In genomic region chr1:13699936-13700520, GRCh38 we compare ENCODE assay signal across 8 cellular contexts. TPM values are rescaled to one million over a fixed set of nuclear protein-coding genes. Genes with fewer than 3 reads are reported as not detected.
A peak's percentile ranks its signal among the peaks of the same experiment; 100 is the strongest.
DNase-seq lines count a peak whose midpoint lies in the region; ATAC-seq, FAIRE-seq and TF ChIP-seq lines count a peak whose summit lies in the region.

PRDM2 (plus strand) TSS chr1:13700188; CDS start chr1:13715606, 15,418 bp downstream.

- no peak for ATAC-seq in HepG2
- ATAC-seq in HG03135 (IDR thresholded peaks at IDR 0.05; ENCODE audit: unreplicated experiment) = peak; percentile 34
- peak; percentile 55 for ATAC-seq in activated naive CD8-positive, alpha-beta T cell treated with anti-CD3 and anti-CD28 coated beads, Interleukin-2, amount 10 ng/mL, durations not matched to agents 7 days and 5 days (ENCODE audit: low read depth)
- peak; percentile 37 to 86 (median 76) for ATAC-seq in heart left ventricle

- no peak for TF ChIP-seq EP300 in HepG2 (IDR thresholded peaks at IDR 0.05; ENCODE audit: low read depth in 2 of 2, low read length in 2 of 2)
- no peak for TF ChIP-seq EP300 in HepG2 (CRISPR knock-in tag; IDR thresholded peaks at IDR 0.05; ENCODE audit: borderline replicate concordance)
- no peak for TF ChIP-seq EP300 in SK-N-SH (IDR thresholded peaks at IDR 0.05; ENCODE audit: borderline replicate concordance in 1 of 2, low read depth in 1 of 2, low read length in 1 of 2)

- CTCF ChIA-PET in HepG2 (lab: Yijun Ruan, JAX; ENCODE audit: low intra/inter-chr PET ratio, low total read pairs) = no interaction called here
- CTCF ChIA-PET in SK-N-SH (lab: Yijun Ruan, JAX) = no interaction called here

- no TSS peak for BruUV-seq in HepG2 (replicated peaks; lab: Mats Ljungman, UMichigan)

- H3K27ac ChIP-seq in liver (ENCODE audit: low read depth in 1 of 2, low read length in 2 of 2) = peak within 1 kb of the TSS; percentile 64 to 76
- no peak within 1 kb of the TSS for H3K27ac ChIP-seq in HepG2 (ENCODE audit: extremely low read length, insufficient read depth, low read length)
- H3K27ac ChIP-seq in SK-N-SH (ENCODE audit: low read depth in 2 of 2, low read length in 1 of 2) = peak within 1 kb of the TSS in 1 of 2 experiments; percentile 29; a peak in 1 of 4 replicates
- H3K27ac ChIP-seq in heart left ventricle = peak within 1 kb of the TSS; percentile 76 to 95 (median 90)
- peak within 1 kb of the TSS; percentile 94 to 96 for H3K27ac ChIP-seq in prostate gland

- H3K79me2 ChIP-seq in HepG2 (ENCODE audit: insufficient read depth, low read length) (no peaks in the 10 kb centered on the region), SK-N-SH (ENCODE audit: insufficient read depth) (peaks cover 4% of the 10 kb centered on the region; the same call in 1 of the 2 replicates)

- POLR2A ChIA-PET in HepG2 (lab: Yijun Ruan, JAX) = no interaction called here
- POLR2A ChIA-PET in SK-N-SH (lab: Yijun Ruan, JAX) = no interaction called here
- POLR2A ChIA-PET in activated naive CD8-positive, alpha-beta T cell treated with anti-CD3 and anti-CD28 coated beads, Interleukin-2, amount 10 ng/mL, durations not matched to agents 7 days and 5 days (lab: Charles Lee) = interaction anchor here (0.6 to 3.1 kb wide), 7 partner anchors 23 to 49 kb away, joined by 3 to 19 read pairs (median 6); no protein-coding TSS in a partner anchor

- H3K9me2 ChIP-seq in SK-N-SH = no peaks in the 10 kb centered on the region

- peaks cover 29% of the 10 kb centered on the region for H3K4me1 Mint-ChIP-seq in activated naive CD8-positive, alpha-beta T cell treated with anti-CD3 and anti-CD28 coated beads, Interleukin-2, amount 10 ng/mL, durations not matched to agents 7 days and 5 days

- H3K4me3 ChIP-seq in liver (ENCODE audit: low read depth in 1 of 3, low read length in 3 of 3) = peak within 1 kb of the TSS; percentile 23 to 79 (median 46)
- H3K4me3 ChIP-seq in HepG2 (replicated peaks in 1 of 3; ENCODE audit: insufficient read depth in 1 of 3, low read depth in 2 of 3, low read length in 3 of 3) = no peak within 1 kb of the TSS
- peak within 1 kb of the TSS; percentile 72 to 77 for H3K4me3 ChIP-seq in SK-N-SH (ENCODE audit: low read depth in 2 of 2, low read length in 1 of 2)
- H3K4me3 ChIP-seq in heart left ventricle = peak within 1 kb of the TSS; percentile 71 to 99 (median 84)
- peak within 1 kb of the TSS; percentile 72 to 90 for H3K4me3 ChIP-seq in prostate gland

- FAIRE-seq in HepG2 (lab: Jason Lieb, UNC) = no peak
- no peak for FAIRE-seq in urothelium cell line (lab: Jason Lieb, UNC)

- DNase-seq in HepG2 (ENCODE audit: low spot score) (no peak), SK-N-SH (peak; percentile 88), heart left ventricle (peak; percentile 40 to 84 (median 52)), prostate gland (ENCODE audit: low spot score) (peak; percentile 14), urothelium cell line (ENCODE audit: low spot score) (peak; percentile 65)
- DNase-seq in activated naive CD8-positive, alpha-beta T cell treated with anti-CD3 and anti-CD28 coated beads, Interleukin-2, amount 10 ng/mL, durations not matched to agents 7 days and 5 days = peak; percentile 83

- H3K9ac ChIP-seq in liver (ENCODE audit: low read depth in 1 of 2, low read length in 2 of 2) = peak within 1 kb of the TSS; percentile 37 to 50
- H3K9ac ChIP-seq in HepG2 (ENCODE audit: insufficient read depth, low read depth, low read length) = no peak within 1 kb of the TSS
- H3K9ac ChIP-seq in SK-N-SH = peak within 1 kb of the TSS; percentile 69

- TF ChIP-seq CTCF in liver (IDR thresholded peaks at IDR 0.05; ENCODE audit: low read depth, low read length, missing input control) (no peak), HepG2 (CRISPR knock-in tag; IDR thresholded peaks at IDR 0.05) (no peak), SK-N-SH (IDR thresholded peaks at IDR 0.05) (no peak), heart left ventricle (IDR thresholded peaks at IDR 0.05) (no peak), prostate gland (IDR thresholded peaks at IDR 0.05) (no peak)

- no peak for TF ChIP-seq POLR2A in HepG2 (IDR thresholded peaks at IDR 0.05; ENCODE audit: insufficient read depth in 1 of 2, low read depth in 2 of 2, low read length in 2 of 2)
- TF ChIP-seq POLR2A in heart left ventricle (IDR thresholded peaks at IDR 0.05) = no peak
- peak; percentile 16 for TF ChIP-seq POLR2A in prostate gland (IDR thresholded peaks at IDR 0.05)

- no peaks in the 10 kb centered on the region for H4K20me1 ChIP-seq in HepG2 (ENCODE audit: insufficient read depth, low read length)
- H4K20me1 ChIP-seq in SK-N-SH (ENCODE audit: insufficient read depth) = no peaks in the 10 kb centered on the region

- H3F3A ChIP-seq in SK-N-SH (replicated peaks; ENCODE audit: insufficient read depth) = peaks cover 13% of the 10 kb centered on the region

- 5% methylated on average over 87 of the region's 87 CpGs for WGBS in liver
- WGBS in HepG2 (ENCODE audit: low lambda C conversion rate) = 86% methylated on average over 61 of the region's 87 CpGs
- WGBS in SK-N-SH (ENCODE audit: low lambda C conversion rate) = 25% methylated on average over 4 of the region's 87 CpGs
- 0 to 3% (median 1%) methylated on average over 24 to 87 of the region's 87 CpGs for WGBS in heart left ventricle, 4 donors
- WGBS in prostate gland = 2% methylated on average over 38 of the region's 87 CpGs

- H3K27me3 Mint-ChIP-seq in activated naive CD8-positive, alpha-beta T cell treated with anti-CD3 and anti-CD28 coated beads, Interleukin-2, amount 10 ng/mL, durations not matched to agents 7 days and 5 days = no peaks in the 10 kb centered on the region

- no peak for TF ChIP-seq RAD21 in liver (IDR thresholded peaks at IDR 0.05)
- no peak for TF ChIP-seq RAD21 in HepG2 (CRISPR knock-in tag; IDR thresholded peaks at IDR 0.05)
- TF ChIP-seq RAD21 in SK-N-SH (IDR thresholded peaks at IDR 0.05; ENCODE audit: low read length) = no peak

- no peaks in the 10 kb centered on the region for H3K9me3 Mint-ChIP-seq in activated naive CD8-positive, alpha-beta T cell treated with anti-CD3 and anti-CD28 coated beads, Interleukin-2, amount 10 ng/mL, durations not matched to agents 7 days and 5 days

- H3K4me3 Mint-ChIP-seq in activated naive CD8-positive, alpha-beta T cell treated with anti-CD3 and anti-CD28 coated beads, Interleukin-2, amount 10 ng/mL, durations not matched to agents 7 days and 5 days = peak within 1 kb of the TSS; percentile 97

- H3K9me3 ChIP-seq in liver (ENCODE audit: control insufficient read depth in 4 of 4, low read length in 3 of 4) (peaks cover 0 to 6% (median 4%) of the 10 kb centered on the region in 4 donors), HepG2 (ENCODE audit: low read length) (peaks cover 4% of the 10 kb centered on the region; the same call in 1 of the 2 replicates), SK-N-SH (no peaks in the 10 kb centered on the region), heart left ventricle (peaks cover 0 to 11% (median 0%) of the 10 kb centered on the region in 12 donors), prostate gland (no peaks in the 10 kb centered on the region)

- intact Hi-C loops in HepG2 (cut with micrococcal nuclease; ENCODE audit: unreplicated experiment) = no loop called here
- intact Hi-C loops in heart left ventricle (cut with DNase I) = loop anchor here in 3 of 10 donors (5.0 to 10.0 kb wide), 2 partner anchors 47 to 55 kb away; no protein-coding TSS in a partner anchor
- intact Hi-C loops in prostate gland (cut with DNase I) = loop anchor here (1.0 kb wide), 1 partner anchor 49 kb away; no protein-coding TSS in a partner anchor

- H3K4me2 ChIP-seq in HepG2 (ENCODE audit: low read depth, low read length) (no peak within 1 kb of the TSS), SK-N-SH (peak within 1 kb of the TSS; percentile 87)

- H2AFZ ChIP-seq in HepG2 (ENCODE audit: low read length) = no peak within 1 kb of the TSS
- H2AFZ ChIP-seq in SK-N-SH (ENCODE audit: low read depth) = peak within 1 kb of the TSS; percentile 89

- H3K27me3 ChIP-seq in liver (ENCODE audit: control insufficient read depth in 4 of 4, insufficient read depth in 4 of 4, low read length in 3 of 4) = peaks cover 0 to 6% (median 2%) of the 10 kb centered on the region in 4 donors
- H3K27me3 ChIP-seq in HepG2 (ENCODE audit: control insufficient read depth in 1 of 2, insufficient read depth in 2 of 2, low read length in 2 of 2) = peaks cover 1 to 20% of the 10 kb centered on the region in 2 experiments; a peak in 3 of 5 replicates
- H3K27me3 ChIP-seq in SK-N-SH (ENCODE audit: insufficient read depth) = peaks cover 2% of the 10 kb centered on the region; the same call in 1 of the 2 replicates
- peaks cover 0 to 6% (median 0%) of the 10 kb centered on the region in 9 donors for H3K27me3 ChIP-seq in heart left ventricle
- no peaks in the 10 kb centered on the region for H3K27me3 ChIP-seq in prostate gland (replicated peaks; ENCODE audit: insufficient read depth)

- H3K36me3 ChIP-seq in liver (ENCODE audit: control insufficient read depth in 4 of 4, insufficient read depth in 3 of 4, low read depth in 1 of 4, low read length in 3 of 4) (no peaks in the 10 kb centered on the region), HepG2 (replicated peaks in 1 of 2; ENCODE audit: control insufficient read depth in 1 of 2, insufficient read depth in 2 of 2, low read length in 2 of 2) (no peaks in the 10 kb centered on the region), SK-N-SH (replicated peaks in 1 of 2; ENCODE audit: control insufficient read depth in 1 of 2, insufficient read depth in 2 of 2, low read length in 1 of 2) (no peaks in the 10 kb centered on the region), heart left ventricle (no peaks in the 10 kb centered on the region), prostate gland (no peaks in the 10 kb centered on the region)

- H3K4me1 ChIP-seq in liver (ENCODE audit: control insufficient read depth in 4 of 4, insufficient read depth in 4 of 4, low read length in 3 of 4) (no peaks in the 10 kb centered on the region), HepG2 (ENCODE audit: insufficient read depth, low read length) (no peaks in the 10 kb centered on the region), SK-N-SH (ENCODE audit: control insufficient read depth in 1 of 2, insufficient read depth in 2 of 2, low read depth in 1 of 2, low read length in 1 of 2) (peaks cover 0 to 8% of the 10 kb centered on the region in 2 experiments; a peak in 1 of 4 replicates), heart left ventricle (peaks cover 0 to 25% (median 7%) of the 10 kb centered on the region in 12 donors), prostate gland (replicated peaks) (peaks cover 2% of the 10 kb centered on the region)

- in situ Hi-C loops in HepG2 (cut with HindIII; ENCODE audit: extremely low pct_ligation_motif_present, low pct_unique_long_range_greater_than_20kb) = no loop called here

- peak within 1 kb of the TSS; percentile 98 for H3K27ac Mint-ChIP-seq in activated naive CD8-positive, alpha-beta T cell treated with anti-CD3 and anti-CD28 coated beads, Interleukin-2, amount 10 ng/mL, durations not matched to agents 7 days and 5 days

- H3K36me3 Mint-ChIP-seq in activated naive CD8-positive, alpha-beta T cell treated with anti-CD3 and anti-CD28 coated beads, Interleukin-2, amount 10 ng/mL, durations not matched to agents 7 days and 5 days = peaks cover 4% of the 10 kb centered on the region

RNA-seq across cellular contexts. Expression of gene PRDM2, which starts in this region (rescaled TPM):
- 10 to 100 TPM in 1 of 2 donors, 1 to 10 TPM in 1; 9.6 to 13.9 TPM for total RNA-seq in liver
- polyA plus RNA-seq in liver = 1 to 10 TPM; 4.5 to 6.2 TPM
- 3.6 and 4.0 TPM in 2 replicates for total RNA-seq in HepG2 (2016; rRNA removed; fragmentation: Illumina TruSeq; extraction: Trizol)
- total RNA-seq in HepG2 (2016; cell fraction: cytosol; rRNA removed; fragmentation: Illumina TruSeq; extraction: Trizol; ENCODE audit: low read depth) = 3.6 and 3.9 TPM in 2 replicates
- total RNA-seq in HepG2 (2016; cell fraction: insoluble cytoplasmic fraction; rRNA removed; fragmentation: Illumina TruSeq; extraction: Trizol) = 4.0 and 4.3 TPM in 2 replicates
- 3.9 and 4.8 TPM in 2 replicates for total RNA-seq in HepG2 (2016; cell fraction: membrane; rRNA removed; fragmentation: Illumina TruSeq; extraction: Trizol)
- total RNA-seq in HepG2 (2016; cell fraction: nucleus; rRNA removed; fragmentation: Illumina TruSeq; extraction: Trizol) = 7.4 and 9.1 TPM in 2 replicates
- polyA plus RNA-seq in HepG2 (2011; rRNA removed) = 6.5 and 6.8 TPM in 2 replicates
- polyA plus RNA-seq in HepG2 (2011; cell fraction: cytosol; rRNA removed) = 4.1 and 4.3 TPM in 2 replicates
- polyA plus RNA-seq in HepG2 (2011; cell fraction: nucleus; rRNA removed) = 13.7 and 17.1 TPM in 2 replicates
- polyA plus RNA-seq in HepG2 (2012) = 5.2 and 6.3 TPM in 2 replicates
- polyA plus RNA-seq in HepG2 (2016; cell fraction: cytosol; fragmentation: Illumina TruSeq; extraction: Trizol; ENCODE audit: low read depth) = 1.1 and 1.3 TPM in 2 replicates
- polyA plus RNA-seq in HepG2 (2016; cell fraction: insoluble cytoplasmic fraction; fragmentation: Illumina TruSeq; extraction: Trizol; ENCODE audit: low read depth) = 3.8 and 4.7 TPM in 2 replicates
- 1.6 and 2.2 TPM in 2 replicates for polyA plus RNA-seq in HepG2 (2016; cell fraction: membrane; fragmentation: Illumina TruSeq; extraction: Trizol; ENCODE audit: low read depth)
- polyA plus RNA-seq in HepG2 (2016; cell fraction: nucleus; fragmentation: Illumina TruSeq; extraction: Trizol; ENCODE audit: insufficient read depth, low read depth) = 14.2 and 19.0 TPM in 2 replicates
- 5.8 and 6.6 TPM in 2 replicates for polyA minus RNA-seq in HepG2 (2011; rRNA and poly(A)+ RNA removed; ENCODE audit: low replicate concordance)
- polyA minus RNA-seq in HepG2 (2011; cell fraction: cytosol; rRNA and poly(A)+ RNA removed) = 4.5 and 5.1 TPM in 2 replicates
- 22.0 and 25.0 TPM in 2 replicates for polyA minus RNA-seq in HepG2 (2011; cell fraction: nucleus; rRNA and poly(A)+ RNA removed)
- 7.2 and 7.4 TPM in 2 replicates for polyA plus RNA-seq in SK-N-SH (2012; rRNA removed)
- polyA plus RNA-seq in SK-N-SH (2012; cell fraction: cytosol; rRNA removed) = 6.5 and 6.7 TPM in 2 replicates
- 27.2 and 29.4 TPM in 2 replicates for polyA plus RNA-seq in SK-N-SH (2012; cell fraction: nucleus; rRNA removed)
- 10 to 100 TPM; 75.2 to 79.8 TPM for total RNA-seq in activated naive CD8-positive, alpha-beta T cell treated with anti-CD3 and anti-CD28 coated beads, Interleukin-2, amount 10 ng/mL, durations not matched to agents 7 days and 5 days
- 10 to 100 TPM; 22.8 to 52.7 (median 38.8) TPM for total RNA-seq in heart left ventricle
- 10 to 100 TPM; 16.1 to 19.3 TPM for polyA plus RNA-seq in heart left ventricle
- 10 to 100 TPM; 27.8 to 38.9 TPM for total RNA-seq in prostate gland

Comparison
In these comparisons a context has a peak if more than half of its experiments do, and no peak if none do; other contexts are left out.
1. H3K4me3 ChIP-seq: peak in liver (3 of 3), SK-N-SH (2 of 2), heart left ventricle (12 of 12) and prostate gland (2 of 2); none in HepG2 (0 of 3).